ENCODE assay signal across 1 cellular context in the genomic region with DNA sequence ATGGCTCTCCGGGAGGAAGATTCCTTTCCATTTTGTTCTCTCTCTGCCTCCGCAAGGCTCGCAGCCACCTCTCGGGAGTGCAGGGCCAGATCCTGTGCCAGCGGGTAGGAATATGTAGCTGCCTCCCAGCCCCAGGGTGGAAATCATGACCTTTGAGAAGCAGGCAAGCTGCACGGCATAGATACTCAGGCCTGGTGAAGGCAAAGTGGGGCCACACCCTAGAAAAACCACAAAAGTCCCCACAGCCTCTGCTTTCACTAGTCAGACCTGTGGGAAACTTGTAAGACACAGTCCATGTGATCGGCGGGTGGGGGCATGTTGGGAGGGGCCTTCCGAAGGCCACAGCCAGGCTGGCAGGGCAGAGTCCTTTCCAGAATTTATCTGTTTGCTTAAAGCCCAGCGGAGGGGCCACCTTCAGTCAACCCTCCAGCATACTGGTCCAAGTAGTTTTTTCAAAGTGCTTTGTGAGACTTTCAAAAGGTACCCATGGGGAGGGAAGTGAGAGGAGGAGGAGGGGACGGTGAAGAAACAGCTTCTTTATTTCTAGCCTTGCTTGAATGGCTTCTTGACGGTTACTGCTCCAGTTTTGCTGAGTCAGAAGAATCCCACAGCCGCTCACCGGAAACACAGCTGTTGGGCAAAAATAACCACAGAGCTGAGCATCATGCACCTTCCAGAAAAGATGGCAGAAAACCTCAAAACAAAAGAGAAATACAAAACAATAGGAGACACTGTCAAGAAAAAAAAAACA.
TF ChIP-seq lines count a peak whose summit lies in the region.

A gene (plus strand): TSS at position 52 of the 751 bp plus-strand sequence. CDS start 16,562 bp downstream, outside the sequence.

TF ChIP-seq in K562, 482 proteins besides CTCF, POLR2A, EP300 and RAD21 (continued from another document and continues in another):
- TF ChIP-seq, protein P1, sequence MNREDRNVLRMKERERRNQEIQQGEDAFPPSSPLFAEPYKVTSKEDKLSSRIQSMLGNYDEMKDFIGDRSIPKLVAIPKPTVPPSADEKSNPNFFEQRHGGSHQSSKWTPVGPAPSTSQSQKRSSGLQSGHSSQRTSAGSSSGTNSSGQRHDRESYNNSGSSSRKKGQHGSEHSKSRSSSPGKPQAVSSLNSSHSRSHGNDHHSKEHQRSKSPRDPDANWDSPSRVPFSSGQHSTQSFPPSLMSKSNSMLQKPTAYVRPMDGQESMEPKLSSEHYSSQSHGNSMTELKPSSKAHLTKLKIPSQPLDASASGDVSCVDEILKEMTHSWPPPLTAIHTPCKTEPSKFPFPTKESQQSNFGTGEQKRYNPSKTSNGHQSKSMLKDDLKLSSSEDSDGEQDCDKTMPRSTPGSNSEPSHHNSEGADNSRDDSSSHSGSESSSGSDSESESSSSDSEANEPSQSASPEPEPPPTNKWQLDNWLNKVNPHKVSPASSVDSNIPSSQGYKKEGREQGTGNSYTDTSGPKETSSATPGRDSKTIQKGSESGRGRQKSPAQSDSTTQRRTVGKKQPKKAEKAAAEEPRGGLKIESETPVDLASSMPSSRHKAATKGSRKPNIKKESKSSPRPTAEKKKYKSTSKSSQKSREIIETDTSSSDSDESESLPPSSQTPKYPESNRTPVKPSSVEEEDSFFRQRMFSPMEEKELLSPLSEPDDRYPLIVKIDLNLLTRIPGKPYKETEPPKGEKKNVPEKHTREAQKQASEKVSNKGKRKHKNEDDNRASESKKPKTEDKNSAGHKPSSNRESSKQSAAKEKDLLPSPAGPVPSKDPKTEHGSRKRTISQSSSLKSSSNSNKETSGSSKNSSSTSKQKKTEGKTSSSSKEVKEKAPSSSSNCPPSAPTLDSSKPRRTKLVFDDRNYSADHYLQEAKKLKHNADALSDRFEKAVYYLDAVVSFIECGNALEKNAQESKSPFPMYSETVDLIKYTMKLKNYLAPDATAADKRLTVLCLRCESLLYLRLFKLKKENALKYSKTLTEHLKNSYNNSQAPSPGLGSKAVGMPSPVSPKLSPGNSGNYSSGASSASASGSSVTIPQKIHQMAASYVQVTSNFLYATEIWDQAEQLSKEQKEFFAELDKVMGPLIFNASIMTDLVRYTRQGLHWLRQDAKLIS (CRISPR knock-in tag; IDR thresholded peaks at IDR 0.05): peak; percentile 75; the same call in 1 of the 2 replicates
- TF ChIP-seq SMARCA5 (IDR thresholded peaks at IDR 0.05) (no peak), IRF2 (CRISPR knock-in tag; IDR thresholded peaks at IDR 0.05) (no peak), CBX8 (IDR thresholded peaks at IDR 0.05; ENCODE audit: borderline replicate concordance, extremely low read depth, low read depth, low read length, poor library complexity, severe bottlenecking) (no peak), ZNF263 (CRISPR knock-in tag; IDR thresholded peaks at IDR 0.05; ENCODE audit: borderline replicate concordance) (peak; percentile 44; the same call in 1 of the 2 replicates), ESRRB (CRISPR knock-in tag; IDR thresholded peaks at IDR 0.05; ENCODE audit: borderline replicate concordance) (no peak), DNMT1 (IDR thresholded peaks at IDR 0.05) (no peak), MEF2D (tag; conservative IDR thresholded peaks at IDR 0.05; ENCODE audit: low read depth) (peak; percentile 87), SREBF2 (CRISPR knock-in tag; IDR thresholded peaks at IDR 0.05) (no peak), POLR3G (IDR thresholded peaks at IDR 0.05; ENCODE audit: extremely low read depth, insufficient read length, insufficient replicate concordance) (no peak), GABPB2 (CRISPR knock-in tag; conservative IDR thresholded peaks at IDR 0.05) (no peak), PRPF4 (IDR thresholded peaks at IDR 0.05; ENCODE audit: insufficient read depth, low read depth, low read length, poor library complexity, severe bottlenecking) (no peak), CCAR2 (IDR thresholded peaks at IDR 0.05; ENCODE audit: low read depth, low read length) (no peak), RFX5 (IDR thresholded peaks at IDR 0.05; ENCODE audit: low read depth, low read length) (no peak), CREM (IDR thresholded peaks at IDR 0.05; ENCODE audit: low read depth) (peak; percentile 69), ILF3 (IDR thresholded peaks at IDR 0.05; ENCODE audit: borderline replicate concordance) (no peak), CREB1 (IDR thresholded peaks at IDR 0.05) (no peak; the same call in 1 of the 2 replicates), CREB1 (CRISPR knock-in tag; IDR thresholded peaks at IDR 0.05) (peak; percentile 36; the same call in 1 of the 2 replicates), RBM17 (IDR thresholded peaks at IDR 0.05; ENCODE audit: borderline replicate concordance, low read depth, low read length) (no peak), ZBTB17 (CRISPR knock-in tag; IDR thresholded peaks at IDR 0.05) (no peak; the same call in 1 of the 2 replicates), U2AF1 (optimal IDR thresholded peaks at IDR 0.05; ENCODE audit: low read depth, low read length) (no peak), RBM22 (IDR thresholded peaks at IDR 0.05; ENCODE audit: low read depth, low read length, poor library complexity, severe bottlenecking) (no peak), NFXL1 (CRISPR knock-in tag; IDR thresholded peaks at IDR 0.05) (no peak), FOXA1 (IDR thresholded peaks at IDR 0.05; ENCODE audit: borderline replicate concordance) (no peak), MEIS2 (IDR thresholded peaks at IDR 0.05; ENCODE audit: partially characterized antibody) (peak; percentile 63), FOXK1 (CRISPR knock-in tag; IDR thresholded peaks at IDR 0.05; ENCODE audit: borderline replicate concordance) (no peak), MCM7 (IDR thresholded peaks at IDR 0.05) (no peak), KLF16 (IDR thresholded peaks at IDR 0.05) (peak; percentile 84), SMARCB1 (IDR thresholded peaks at IDR 0.05; ENCODE audit: insufficient read length, low read depth) (no peak), CEBPB (tag; IDR thresholded peaks at IDR 0.05) (peak; percentile 59; the same call in 1 of the 2 replicates)
- TF ChIP-seq, protein P2, sequence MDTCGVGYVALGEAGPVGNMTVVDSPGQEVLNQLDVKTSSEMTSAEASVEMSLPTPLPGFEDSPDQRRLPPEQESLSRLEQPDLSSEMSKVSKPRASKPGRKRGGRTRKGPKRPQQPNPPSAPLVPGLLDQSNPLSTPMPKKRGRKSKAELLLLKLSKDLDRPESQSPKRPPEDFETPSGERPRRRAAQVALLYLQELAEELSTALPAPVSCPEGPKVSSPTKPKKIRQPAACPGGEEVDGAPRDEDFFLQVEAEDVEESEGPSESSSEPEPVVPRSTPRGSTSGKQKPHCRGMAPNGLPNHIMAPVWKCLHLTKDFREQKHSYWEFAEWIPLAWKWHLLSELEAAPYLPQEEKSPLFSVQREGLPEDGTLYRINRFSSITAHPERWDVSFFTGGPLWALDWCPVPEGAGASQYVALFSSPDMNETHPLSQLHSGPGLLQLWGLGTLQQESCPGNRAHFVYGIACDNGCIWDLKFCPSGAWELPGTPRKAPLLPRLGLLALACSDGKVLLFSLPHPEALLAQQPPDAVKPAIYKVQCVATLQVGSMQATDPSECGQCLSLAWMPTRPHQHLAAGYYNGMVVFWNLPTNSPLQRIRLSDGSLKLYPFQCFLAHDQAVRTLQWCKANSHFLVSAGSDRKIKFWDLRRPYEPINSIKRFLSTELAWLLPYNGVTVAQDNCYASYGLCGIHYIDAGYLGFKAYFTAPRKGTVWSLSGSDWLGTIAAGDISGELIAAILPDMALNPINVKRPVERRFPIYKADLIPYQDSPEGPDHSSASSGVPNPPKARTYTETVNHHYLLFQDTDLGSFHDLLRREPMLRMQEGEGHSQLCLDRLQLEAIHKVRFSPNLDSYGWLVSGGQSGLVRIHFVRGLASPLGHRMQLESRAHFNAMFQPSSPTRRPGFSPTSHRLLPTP (IDR thresholded peaks at IDR 0.05; ENCODE audit: borderline replicate concordance, extremely low read depth, insufficient read length): no peak
- TF ChIP-seq, protein P3, sequence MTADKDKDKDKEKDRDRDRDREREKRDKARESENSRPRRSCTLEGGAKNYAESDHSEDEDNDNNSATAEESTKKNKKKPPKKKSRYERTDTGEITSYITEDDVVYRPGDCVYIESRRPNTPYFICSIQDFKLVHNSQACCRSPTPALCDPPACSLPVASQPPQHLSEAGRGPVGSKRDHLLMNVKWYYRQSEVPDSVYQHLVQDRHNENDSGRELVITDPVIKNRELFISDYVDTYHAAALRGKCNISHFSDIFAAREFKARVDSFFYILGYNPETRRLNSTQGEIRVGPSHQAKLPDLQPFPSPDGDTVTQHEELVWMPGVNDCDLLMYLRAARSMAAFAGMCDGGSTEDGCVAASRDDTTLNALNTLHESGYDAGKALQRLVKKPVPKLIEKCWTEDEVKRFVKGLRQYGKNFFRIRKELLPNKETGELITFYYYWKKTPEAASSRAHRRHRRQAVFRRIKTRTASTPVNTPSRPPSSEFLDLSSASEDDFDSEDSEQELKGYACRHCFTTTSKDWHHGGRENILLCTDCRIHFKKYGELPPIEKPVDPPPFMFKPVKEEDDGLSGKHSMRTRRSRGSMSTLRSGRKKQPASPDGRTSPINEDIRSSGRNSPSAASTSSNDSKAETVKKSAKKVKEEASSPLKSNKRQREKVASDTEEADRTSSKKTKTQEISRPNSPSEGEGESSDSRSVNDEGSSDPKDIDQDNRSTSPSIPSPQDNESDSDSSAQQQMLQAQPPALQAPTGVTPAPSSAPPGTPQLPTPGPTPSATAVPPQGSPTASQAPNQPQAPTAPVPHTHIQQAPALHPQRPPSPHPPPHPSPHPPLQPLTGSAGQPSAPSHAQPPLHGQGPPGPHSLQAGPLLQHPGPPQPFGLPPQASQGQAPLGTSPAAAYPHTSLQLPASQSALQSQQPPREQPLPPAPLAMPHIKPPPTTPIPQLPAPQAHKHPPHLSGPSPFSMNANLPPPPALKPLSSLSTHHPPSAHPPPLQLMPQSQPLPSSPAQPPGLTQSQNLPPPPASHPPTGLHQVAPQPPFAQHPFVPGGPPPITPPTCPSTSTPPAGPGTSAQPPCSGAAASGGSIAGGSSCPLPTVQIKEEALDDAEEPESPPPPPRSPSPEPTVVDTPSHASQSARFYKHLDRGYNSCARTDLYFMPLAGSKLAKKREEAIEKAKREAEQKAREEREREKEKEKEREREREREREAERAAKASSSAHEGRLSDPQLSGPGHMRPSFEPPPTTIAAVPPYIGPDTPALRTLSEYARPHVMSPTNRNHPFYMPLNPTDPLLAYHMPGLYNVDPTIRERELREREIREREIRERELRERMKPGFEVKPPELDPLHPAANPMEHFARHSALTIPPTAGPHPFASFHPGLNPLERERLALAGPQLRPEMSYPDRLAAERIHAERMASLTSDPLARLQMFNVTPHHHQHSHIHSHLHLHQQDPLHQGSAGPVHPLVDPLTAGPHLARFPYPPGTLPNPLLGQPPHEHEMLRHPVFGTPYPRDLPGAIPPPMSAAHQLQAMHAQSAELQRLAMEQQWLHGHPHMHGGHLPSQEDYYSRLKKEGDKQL (CRISPR knock-in tag; IDR thresholded peaks at IDR 0.05; ENCODE audit: borderline replicate concordance): no peak
- TF ChIP-seq, protein P4, sequence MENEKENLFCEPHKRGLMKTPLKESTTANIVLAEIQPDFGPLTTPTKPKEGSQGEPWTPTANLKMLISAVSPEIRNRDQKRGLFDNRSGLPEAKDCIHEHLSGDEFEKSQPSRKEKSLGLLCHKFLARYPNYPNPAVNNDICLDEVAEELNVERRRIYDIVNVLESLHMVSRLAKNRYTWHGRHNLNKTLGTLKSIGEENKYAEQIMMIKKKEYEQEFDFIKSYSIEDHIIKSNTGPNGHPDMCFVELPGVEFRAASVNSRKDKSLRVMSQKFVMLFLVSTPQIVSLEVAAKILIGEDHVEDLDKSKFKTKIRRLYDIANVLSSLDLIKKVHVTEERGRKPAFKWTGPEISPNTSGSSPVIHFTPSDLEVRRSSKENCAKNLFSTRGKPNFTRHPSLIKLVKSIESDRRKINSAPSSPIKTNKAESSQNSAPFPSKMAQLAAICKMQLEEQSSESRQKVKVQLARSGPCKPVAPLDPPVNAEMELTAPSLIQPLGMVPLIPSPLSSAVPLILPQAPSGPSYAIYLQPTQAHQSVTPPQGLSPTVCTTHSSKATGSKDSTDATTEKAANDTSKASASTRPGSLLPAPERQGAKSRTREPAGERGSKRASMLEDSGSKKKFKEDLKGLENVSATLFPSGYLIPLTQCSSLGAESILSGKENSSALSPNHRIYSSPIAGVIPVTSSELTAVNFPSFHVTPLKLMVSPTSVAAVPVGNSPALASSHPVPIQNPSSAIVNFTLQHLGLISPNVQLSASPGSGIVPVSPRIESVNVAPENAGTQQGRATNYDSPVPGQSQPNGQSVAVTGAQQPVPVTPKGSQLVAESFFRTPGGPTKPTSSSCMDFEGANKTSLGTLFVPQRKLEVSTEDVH (IDR thresholded peaks at IDR 0.05; ENCODE audit: low read depth, partially characterized antibody): no peak
- TF ChIP-seq, protein P5, sequence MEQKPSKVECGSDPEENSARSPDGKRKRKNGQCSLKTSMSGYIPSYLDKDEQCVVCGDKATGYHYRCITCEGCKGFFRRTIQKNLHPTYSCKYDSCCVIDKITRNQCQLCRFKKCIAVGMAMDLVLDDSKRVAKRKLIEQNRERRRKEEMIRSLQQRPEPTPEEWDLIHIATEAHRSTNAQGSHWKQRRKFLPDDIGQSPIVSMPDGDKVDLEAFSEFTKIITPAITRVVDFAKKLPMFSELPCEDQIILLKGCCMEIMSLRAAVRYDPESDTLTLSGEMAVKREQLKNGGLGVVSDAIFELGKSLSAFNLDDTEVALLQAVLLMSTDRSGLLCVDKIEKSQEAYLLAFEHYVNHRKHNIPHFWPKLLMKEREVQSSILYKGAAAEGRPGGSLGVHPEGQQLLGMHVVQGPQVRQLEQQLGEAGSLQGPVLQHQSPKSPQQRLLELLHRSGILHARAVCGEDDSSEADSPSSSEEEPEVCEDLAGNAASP (IDR thresholded peaks at IDR 0.05): no peak
- TF ChIP-seq, protein P6, sequence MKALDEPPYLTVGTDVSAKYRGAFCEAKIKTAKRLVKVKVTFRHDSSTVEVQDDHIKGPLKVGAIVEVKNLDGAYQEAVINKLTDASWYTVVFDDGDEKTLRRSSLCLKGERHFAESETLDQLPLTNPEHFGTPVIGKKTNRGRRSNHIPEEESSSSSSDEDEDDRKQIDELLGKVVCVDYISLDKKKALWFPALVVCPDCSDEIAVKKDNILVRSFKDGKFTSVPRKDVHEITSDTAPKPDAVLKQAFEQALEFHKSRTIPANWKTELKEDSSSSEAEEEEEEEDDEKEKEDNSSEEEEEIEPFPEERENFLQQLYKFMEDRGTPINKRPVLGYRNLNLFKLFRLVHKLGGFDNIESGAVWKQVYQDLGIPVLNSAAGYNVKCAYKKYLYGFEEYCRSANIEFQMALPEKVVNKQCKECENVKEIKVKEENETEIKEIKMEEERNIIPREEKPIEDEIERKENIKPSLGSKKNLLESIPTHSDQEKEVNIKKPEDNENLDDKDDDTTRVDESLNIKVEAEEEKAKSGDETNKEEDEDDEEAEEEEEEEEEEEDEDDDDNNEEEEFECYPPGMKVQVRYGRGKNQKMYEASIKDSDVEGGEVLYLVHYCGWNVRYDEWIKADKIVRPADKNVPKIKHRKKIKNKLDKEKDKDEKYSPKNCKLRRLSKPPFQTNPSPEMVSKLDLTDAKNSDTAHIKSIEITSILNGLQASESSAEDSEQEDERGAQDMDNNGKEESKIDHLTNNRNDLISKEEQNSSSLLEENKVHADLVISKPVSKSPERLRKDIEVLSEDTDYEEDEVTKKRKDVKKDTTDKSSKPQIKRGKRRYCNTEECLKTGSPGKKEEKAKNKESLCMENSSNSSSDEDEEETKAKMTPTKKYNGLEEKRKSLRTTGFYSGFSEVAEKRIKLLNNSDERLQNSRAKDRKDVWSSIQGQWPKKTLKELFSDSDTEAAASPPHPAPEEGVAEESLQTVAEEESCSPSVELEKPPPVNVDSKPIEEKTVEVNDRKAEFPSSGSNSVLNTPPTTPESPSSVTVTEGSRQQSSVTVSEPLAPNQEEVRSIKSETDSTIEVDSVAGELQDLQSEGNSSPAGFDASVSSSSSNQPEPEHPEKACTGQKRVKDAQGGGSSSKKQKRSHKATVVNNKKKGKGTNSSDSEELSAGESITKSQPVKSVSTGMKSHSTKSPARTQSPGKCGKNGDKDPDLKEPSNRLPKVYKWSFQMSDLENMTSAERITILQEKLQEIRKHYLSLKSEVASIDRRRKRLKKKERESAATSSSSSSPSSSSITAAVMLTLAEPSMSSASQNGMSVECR (CRISPR knock-in tag; IDR thresholded peaks at IDR 0.05): 0 out of 2 replicates have a peak, but pooled peaks have one; percentile 43
